ENCODE assay signal across 30 cellular contexts in the genomic region with DNA sequence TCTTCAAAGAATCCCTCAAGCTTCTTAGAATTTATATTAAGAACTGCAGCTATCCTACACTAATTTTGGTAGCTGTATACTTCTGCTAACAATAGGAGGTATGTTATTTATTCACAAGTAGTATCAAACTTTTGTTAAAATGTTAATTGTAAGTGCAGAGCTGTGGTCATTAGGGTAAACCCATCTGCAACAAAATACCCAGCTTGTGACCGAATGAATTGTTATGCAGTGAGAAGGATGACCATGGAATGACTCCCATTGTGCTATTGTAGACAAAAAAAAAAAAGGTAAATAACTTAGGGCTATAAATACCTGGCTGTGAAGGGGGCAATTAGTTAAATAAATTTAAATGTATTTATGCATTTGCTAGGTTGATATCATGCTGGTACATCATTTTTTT.
"Had no signal": no experiment of that assay in that cellular context is flagged by ENCODE, and none has a peak within 500 bp of the region (broad histone marks: within the 10 kb centered on the region; RNA-seq: fewer than 3 reads in every experiment).

No MANE protein-coding gene starts in this region.

- H3K4me1 Mint-ChIP-seq: activated naive CD4-positive, alpha-beta T cell treated with anti-CD3 and anti-CD28 coated beads, Interleukin-2, amount 10 ng/mL, durations not matched to agents 7 days and 5 days; activated naive CD8-positive, alpha-beta T cell treated with anti-CD3 and anti-CD28 coated beads, Interleukin-2, amount 10 ng/mL, durations not matched to agents 7 days and 5 days; brain; stimulated activated naive B cell treated with anti-CD40 and anti-IgM and Interleukin-4, amounts not matched to agents 10 μg/mL and 1 μg/mL and 100 μg/mL, for 72 hours had no signal

- H3K27ac Mint-ChIP-seq: activated naive CD4-positive, alpha-beta T cell treated with anti-CD3 and anti-CD28 coated beads, Interleukin-2, amount 10 ng/mL, durations not matched to agents 7 days and 5 days; activated naive CD8-positive, alpha-beta T cell treated with anti-CD3 and anti-CD28 coated beads, Interleukin-2, amount 10 ng/mL, durations not matched to agents 7 days and 5 days; activated T-cell treated with anti-CD3 and anti-CD28 coated beads, Interleukin-2, amount 50 U/mL, for 24 hours; brain; natural killer cell treated with Interleukin-12 subunit alpha and Interleukin-12 subunit beta and Interleukin-15 and Interleukin-18, amount 100 ng/mL, for 72 hours; stimulated activated naive B cell treated with anti-CD40 and anti-IgM and Interleukin-4, amounts not matched to agents 10 μg/mL and 1 μg/mL and 100 μg/mL, for 72 hours had no signal

- H3K4me1 ChIP-seq: colonic mucosa, lower lobe of right lung, right atrium auricular region, stomach, thyroid gland, upper lobe of left lung, vagina had no signal

- H3K27me3 Mint-ChIP-seq: activated naive CD4-positive, alpha-beta T cell treated with anti-CD3 and anti-CD28 coated beads, Interleukin-2, amount 10 ng/mL, durations not matched to agents 7 days and 5 days; activated naive CD8-positive, alpha-beta T cell treated with anti-CD3 and anti-CD28 coated beads, Interleukin-2, amount 10 ng/mL, durations not matched to agents 7 days and 5 days; activated T-cell treated with anti-CD3 and anti-CD28 coated beads, Interleukin-2, amount 50 U/mL, for 24 hours; brain; natural killer cell treated with Interleukin-12 subunit alpha and Interleukin-12 subunit beta and Interleukin-15 and Interleukin-18, amount 100 ng/mL, for 72 hours; stimulated activated naive B cell treated with anti-CD40 and anti-IgM and Interleukin-4, amounts not matched to agents 10 μg/mL and 1 μg/mL and 100 μg/mL, for 72 hours had no signal

- ATAC-seq: activated CD4-positive, CD25-positive, alpha-beta regulatory T cell treated with anti-CD3 and anti-CD28 coated beads, Interleukin-2, amount 50 U/mL, for 24 hours; lower lobe of right lung; natural killer cell treated with Interleukin-12 subunit alpha and Interleukin-12 subunit beta and Interleukin-15 and Interleukin-18, amount 100 ng/mL, for 72 hours; stimulated activated naive B cell treated with anti-CD40 and anti-IgM and Interleukin-4, amounts not matched to agents 10 μg/mL and 1 μg/mL and 100 μg/mL, for 72 hours had no signal

- H3K36me3 Mint-ChIP-seq: activated naive CD4-positive, alpha-beta T cell treated with anti-CD3 and anti-CD28 coated beads, Interleukin-2, amount 10 ng/mL, durations not matched to agents 7 days and 5 days; activated naive CD8-positive, alpha-beta T cell treated with anti-CD3 and anti-CD28 coated beads, Interleukin-2, amount 10 ng/mL, durations not matched to agents 7 days and 5 days; brain; stimulated activated naive B cell treated with anti-CD40 and anti-IgM and Interleukin-4, amounts not matched to agents 10 μg/mL and 1 μg/mL and 100 μg/mL, for 72 hours had no signal

- H3K27me3 ChIP-seq: ascending aorta, cardiac muscle cell, colonic mucosa, dorsolateral prefrontal cortex, right atrium auricular region, stomach, thyroid gland, upper lobe of left lung, vagina had no signal

- H3K9me3 ChIP-seq: colonic mucosa, lower lobe of right lung, thyroid gland, vagina had no signal

- H3K27ac ChIP-seq: ascending aorta, cardiac muscle cell, colonic mucosa, dorsolateral prefrontal cortex, lower lobe of right lung, right atrium auricular region, stomach, thyroid gland, upper lobe of left lung, vagina, VCaP had no signal

- DNase-seq: activated CD4-positive, alpha-beta T cell treated with anti-CD3 and anti-CD28 coated beads for 48 hours; activated CD4-positive, alpha-beta T cell treated with anti-CD3 and anti-CD28 coated beads, Interleukin-2, amount 50 U/mL, for 48 hours; activated CD8-positive, alpha-beta memory T cell treated with anti-CD3 and anti-CD28 coated beads, Interleukin-2, amount 50 U/mL, for 48 hours; activated gamma-delta T cell; activated naive CD4-positive, alpha-beta T cell treated with anti-CD3 and anti-CD28 coated beads, Interleukin-2, amount 10 ng/mL, durations not matched to agents 7 days and 5 days; activated naive CD8-positive, alpha-beta T cell treated with anti-CD3 and anti-CD28 coated beads, Interleukin-2, amount 10 ng/mL, durations not matched to agents 7 days and 5 days; activated T-cell treated with anti-CD3 and anti-CD28 coated beads, Interleukin-2, amount 50 U/mL, for 24 hours; cerebellar nuclear complex; colonic mucosa; dorsolateral prefrontal cortex; effector memory CD4-positive, alpha-beta T cell; lower lobe of right lung; mesenchymal stem cell; stimulated activated CD4-positive, alpha-beta T cell treated with anti-CD3 and anti-CD28 coated beads, Interleukin-1b, Interleukin-23, amount 100 ng/mL, for 48 hours; stimulated activated CD4-positive, alpha-beta T cell treated with anti-CD3 and anti-CD28 coated beads, Interleukin-4, amount 100 ng/mL, for 4 hours; stimulated activated CD8-positive, alpha-beta memory T cell treated with anti-CD3 and anti-CD28 coated beads, Interleukin-4, amount 100 ng/mL, for 48 hours; stimulated activated naive B cell treated with anti-CD40 and anti-IgM and Interleukin-4, amounts not matched to agents 10 μg/mL and 1 μg/mL and 100 μg/mL, for 72 hours; stomach; T-helper 9 cell; thyroid gland; upper lobe of left lung had no signal

- H3K4me3 ChIP-seq: ascending aorta, cardiac muscle cell, colonic mucosa, dorsolateral prefrontal cortex, lower lobe of right lung, right atrium auricular region, smooth muscle cell, stomach, thyroid gland, upper lobe of left lung, vagina had no signal

- H3K4me3 Mint-ChIP-seq: activated naive CD4-positive, alpha-beta T cell treated with anti-CD3 and anti-CD28 coated beads, Interleukin-2, amount 10 ng/mL, durations not matched to agents 7 days and 5 days; activated naive CD8-positive, alpha-beta T cell treated with anti-CD3 and anti-CD28 coated beads, Interleukin-2, amount 10 ng/mL, durations not matched to agents 7 days and 5 days; activated T-cell treated with anti-CD3 and anti-CD28 coated beads, Interleukin-2, amount 50 U/mL, for 24 hours; brain; natural killer cell treated with Interleukin-12 subunit alpha and Interleukin-12 subunit beta and Interleukin-15 and Interleukin-18, amount 100 ng/mL, for 72 hours; stimulated activated naive B cell treated with anti-CD40 and anti-IgM and Interleukin-4, amounts not matched to agents 10 μg/mL and 1 μg/mL and 100 μg/mL, for 72 hours had no signal

- H3K36me3 ChIP-seq: ascending aorta, cardiac muscle cell, colonic mucosa, lower lobe of right lung, right atrium auricular region, stomach, thyroid gland, upper lobe of left lung, vagina had no signal
